1 cellular context compared by ENCODE assay signal in the genomic region with DNA sequence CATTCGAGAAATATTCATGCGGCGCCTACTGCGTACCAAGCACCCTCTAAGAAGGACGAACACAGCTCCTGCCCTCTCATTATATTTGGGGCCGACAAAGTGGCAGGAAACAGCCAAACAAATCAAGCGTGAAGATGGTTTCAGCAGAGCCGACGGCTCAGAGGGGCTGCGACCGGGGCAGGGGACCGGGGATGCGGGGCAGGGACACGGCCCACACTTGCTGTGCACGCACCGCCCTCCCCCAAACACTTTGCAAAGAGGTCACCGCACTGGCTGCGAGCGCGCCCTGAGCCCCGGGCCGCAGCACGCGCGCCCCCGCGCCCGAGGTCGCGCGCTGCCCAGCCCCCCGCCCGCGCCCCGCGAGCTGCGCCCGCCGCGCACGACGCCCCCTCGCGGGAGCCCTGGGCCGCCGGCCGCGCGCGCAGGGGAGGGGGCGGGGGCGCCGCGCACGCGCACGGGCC.
TF ChIP-seq lines count a peak whose summit lies in the region.

No MANE protein-coding gene starts in this region.

TF ChIP-seq in K562, 482 proteins besides CTCF, POLR2A, EP300 and RAD21 (continues in another document):
- TF ChIP-seq E2F6 (IDR thresholded peaks at IDR 0.05; ENCODE audit: borderline replicate concordance in 1 of 2, extremely low read depth in 1 of 2, insufficient read depth in 1 of 2, insufficient read length in 1 of 2, low read depth in 1 of 2, low read length in 1 of 2, poor library complexity in 1 of 2, severe bottlenecking in 1 of 2) = no peak
- TF ChIP-seq, protein P1, sequence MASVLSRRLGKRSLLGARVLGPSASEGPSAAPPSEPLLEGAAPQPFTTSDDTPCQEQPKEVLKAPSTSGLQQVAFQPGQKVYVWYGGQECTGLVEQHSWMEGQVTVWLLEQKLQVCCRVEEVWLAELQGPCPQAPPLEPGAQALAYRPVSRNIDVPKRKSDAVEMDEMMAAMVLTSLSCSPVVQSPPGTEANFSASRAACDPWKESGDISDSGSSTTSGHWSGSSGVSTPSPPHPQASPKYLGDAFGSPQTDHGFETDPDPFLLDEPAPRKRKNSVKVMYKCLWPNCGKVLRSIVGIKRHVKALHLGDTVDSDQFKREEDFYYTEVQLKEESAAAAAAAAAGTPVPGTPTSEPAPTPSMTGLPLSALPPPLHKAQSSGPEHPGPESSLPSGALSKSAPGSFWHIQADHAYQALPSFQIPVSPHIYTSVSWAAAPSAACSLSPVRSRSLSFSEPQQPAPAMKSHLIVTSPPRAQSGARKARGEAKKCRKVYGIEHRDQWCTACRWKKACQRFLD (CRISPR knock-in tag; IDR thresholded peaks at IDR 0.05) = peak; percentile 59; the same call in 1 of the 2 replicates
- peak; percentile 7; the same call in 1 of the 2 replicates for TF ChIP-seq CXXC5 (CRISPR knock-in tag; IDR thresholded peaks at IDR 0.05)
- TF ChIP-seq PHB (CRISPR knock-in tag; IDR thresholded peaks at IDR 0.05) = no peak
- TF ChIP-seq IRF9 (tag; IDR thresholded peaks at IDR 0.05) = no peak
- no peak for TF ChIP-seq ZBTB7A (IDR thresholded peaks at IDR 0.05; ENCODE audit: borderline replicate concordance, control insufficient read depth, low read depth, low read length)
- TF ChIP-seq BDP1 (IDR thresholded peaks at IDR 0.05; ENCODE audit: insufficient read depth, insufficient read length) = no peak
- no peak for TF ChIP-seq CAMTA2 (CRISPR knock-in tag; conservative IDR thresholded peaks at IDR 0.05)
- no peak for TF ChIP-seq STAT5A (IDR thresholded peaks at IDR 0.05; ENCODE audit: borderline replicate concordance, low read length)
- TF ChIP-seq DNMT1 (IDR thresholded peaks at IDR 0.05) = no peak
- no peak for TF ChIP-seq ZKSCAN3 (CRISPR knock-in tag; IDR thresholded peaks at IDR 0.05)
- TF ChIP-seq ATF7 (IDR thresholded peaks at IDR 0.05) = 0 out of 2 replicates have a peak, but pooled peaks have one; percentile 6
- TF ChIP-seq, protein P2, sequence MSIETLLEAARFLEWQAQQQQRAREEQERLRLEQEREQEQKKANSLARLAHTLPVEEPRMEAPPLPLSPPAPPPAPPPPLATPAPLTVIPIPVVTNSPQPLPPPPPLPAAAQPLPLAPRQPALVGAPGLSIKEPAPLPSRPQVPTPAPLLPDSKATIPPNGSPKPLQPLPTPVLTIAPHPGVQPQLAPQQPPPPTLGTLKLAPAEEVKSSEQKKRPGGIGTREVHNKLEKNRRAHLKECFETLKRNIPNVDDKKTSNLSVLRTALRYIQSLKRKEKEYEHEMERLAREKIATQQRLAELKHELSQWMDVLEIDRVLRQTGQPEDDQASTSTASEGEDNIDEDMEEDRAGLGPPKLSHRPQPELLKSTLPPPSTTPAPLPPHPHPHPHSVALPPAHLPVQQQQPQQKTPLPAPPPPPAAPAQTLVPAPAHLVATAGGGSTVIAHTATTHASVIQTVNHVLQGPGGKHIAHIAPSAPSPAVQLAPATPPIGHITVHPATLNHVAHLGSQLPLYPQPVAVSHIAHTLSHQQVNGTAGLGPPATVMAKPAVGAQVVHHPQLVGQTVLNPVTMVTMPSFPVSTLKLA (conservative IDR thresholded peaks at IDR 0.05) = no peak
- TF ChIP-seq ZNF197 (CRISPR knock-in tag; IDR thresholded peaks at IDR 0.05; ENCODE audit: low read depth) = peak; percentile 91
- TF ChIP-seq RBM39 (optimal IDR thresholded peaks at IDR 0.05; ENCODE audit: low read depth, low read length) = no peak
- no peak for TF ChIP-seq CREB5 (CRISPR knock-in tag; IDR thresholded peaks at IDR 0.05)
- TF ChIP-seq PHF21A (IDR thresholded peaks at IDR 0.05; ENCODE audit: borderline replicate concordance, low read depth) = no peak
- no peak for TF ChIP-seq ZC3H11A (IDR thresholded peaks at IDR 0.05; ENCODE audit: low read depth, low read length)
- no peak for TF ChIP-seq CHD4 (IDR thresholded peaks at IDR 0.05; ENCODE audit: insufficient read depth, insufficient replicate concordance, low read depth, low read length, poor library complexity, severe bottlenecking)
- no peak for TF ChIP-seq ZNF253 (CRISPR knock-in tag; conservative IDR thresholded peaks at IDR 0.05)
- TF ChIP-seq HDAC1 (IDR thresholded peaks at IDR 0.05) = no peak
- TF ChIP-seq EZH2 (IDR thresholded peaks at IDR 0.05; ENCODE audit: borderline replicate concordance, low read depth, low read length) = no peak
- TF ChIP-seq, protein P3, sequence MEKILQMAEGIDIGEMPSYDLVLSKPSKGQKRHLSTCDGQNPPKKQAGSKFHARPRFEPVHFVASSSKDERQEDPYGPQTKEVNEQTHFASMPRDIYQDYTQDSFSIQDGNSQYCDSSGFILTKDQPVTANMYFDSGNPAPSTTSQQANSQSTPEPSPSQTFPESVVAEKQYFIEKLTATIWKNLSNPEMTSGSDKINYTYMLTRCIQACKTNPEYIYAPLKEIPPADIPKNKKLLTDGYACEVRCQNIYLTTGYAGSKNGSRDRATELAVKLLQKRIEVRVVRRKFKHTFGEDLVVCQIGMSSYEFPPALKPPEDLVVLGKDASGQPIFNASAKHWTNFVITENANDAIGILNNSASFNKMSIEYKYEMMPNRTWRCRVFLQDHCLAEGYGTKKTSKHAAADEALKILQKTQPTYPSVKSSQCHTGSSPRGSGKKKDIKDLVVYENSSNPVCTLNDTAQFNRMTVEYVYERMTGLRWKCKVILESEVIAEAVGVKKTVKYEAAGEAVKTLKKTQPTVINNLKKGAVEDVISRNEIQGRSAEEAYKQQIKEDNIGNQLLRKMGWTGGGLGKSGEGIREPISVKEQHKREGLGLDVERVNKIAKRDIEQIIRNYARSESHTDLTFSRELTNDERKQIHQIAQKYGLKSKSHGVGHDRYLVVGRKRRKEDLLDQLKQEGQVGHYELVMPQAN (IDR thresholded peaks at IDR 0.05; ENCODE audit: borderline replicate concordance) = no peak
- TF ChIP-seq ZNF589 (CRISPR knock-in tag; IDR thresholded peaks at IDR 0.05; ENCODE audit: low read depth) = peak; percentile 45; the same call in 1 of the 2 replicates
- TF ChIP-seq, protein P4, sequence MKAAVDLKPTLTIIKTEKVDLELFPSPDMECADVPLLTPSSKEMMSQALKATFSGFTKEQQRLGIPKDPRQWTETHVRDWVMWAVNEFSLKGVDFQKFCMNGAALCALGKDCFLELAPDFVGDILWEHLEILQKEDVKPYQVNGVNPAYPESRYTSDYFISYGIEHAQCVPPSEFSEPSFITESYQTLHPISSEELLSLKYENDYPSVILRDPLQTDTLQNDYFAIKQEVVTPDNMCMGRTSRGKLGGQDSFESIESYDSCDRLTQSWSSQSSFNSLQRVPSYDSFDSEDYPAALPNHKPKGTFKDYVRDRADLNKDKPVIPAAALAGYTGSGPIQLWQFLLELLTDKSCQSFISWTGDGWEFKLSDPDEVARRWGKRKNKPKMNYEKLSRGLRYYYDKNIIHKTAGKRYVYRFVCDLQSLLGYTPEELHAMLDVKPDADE (conservative IDR thresholded peaks at IDR 0.05; ENCODE audit: control insufficient read depth, low read depth, low read length) = no peak
- TF ChIP-seq, protein P5, sequence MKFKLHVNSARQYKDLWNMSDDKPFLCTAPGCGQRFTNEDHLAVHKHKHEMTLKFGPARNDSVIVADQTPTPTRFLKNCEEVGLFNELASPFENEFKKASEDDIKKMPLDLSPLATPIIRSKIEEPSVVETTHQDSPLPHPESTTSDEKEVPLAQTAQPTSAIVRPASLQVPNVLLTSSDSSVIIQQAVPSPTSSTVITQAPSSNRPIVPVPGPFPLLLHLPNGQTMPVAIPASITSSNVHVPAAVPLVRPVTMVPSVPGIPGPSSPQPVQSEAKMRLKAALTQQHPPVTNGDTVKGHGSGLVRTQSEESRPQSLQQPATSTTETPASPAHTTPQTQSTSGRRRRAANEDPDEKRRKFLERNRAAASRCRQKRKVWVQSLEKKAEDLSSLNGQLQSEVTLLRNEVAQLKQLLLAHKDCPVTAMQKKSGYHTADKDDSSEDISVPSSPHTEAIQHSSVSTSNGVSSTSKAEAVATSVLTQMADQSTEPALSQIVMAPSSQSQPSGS (CRISPR knock-in tag; IDR thresholded peaks at IDR 0.05) = no peak
- TF ChIP-seq CHD2 (IDR thresholded peaks at IDR 0.05; ENCODE audit: low read depth, low read length) = no peak
- TF ChIP-seq, protein P6, sequence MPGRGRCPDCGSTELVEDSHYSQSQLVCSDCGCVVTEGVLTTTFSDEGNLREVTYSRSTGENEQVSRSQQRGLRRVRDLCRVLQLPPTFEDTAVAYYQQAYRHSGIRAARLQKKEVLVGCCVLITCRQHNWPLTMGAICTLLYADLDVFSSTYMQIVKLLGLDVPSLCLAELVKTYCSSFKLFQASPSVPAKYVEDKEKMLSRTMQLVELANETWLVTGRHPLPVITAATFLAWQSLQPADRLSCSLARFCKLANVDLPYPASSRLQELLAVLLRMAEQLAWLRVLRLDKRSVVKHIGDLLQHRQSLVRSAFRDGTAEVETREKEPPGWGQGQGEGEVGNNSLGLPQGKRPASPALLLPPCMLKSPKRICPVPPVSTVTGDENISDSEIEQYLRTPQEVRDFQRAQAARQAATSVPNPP (IDR thresholded peaks at IDR 0.05; ENCODE audit: borderline replicate concordance, insufficient read depth, insufficient read length) = no peak
- TF ChIP-seq NRF1 (conservative IDR thresholded peaks at IDR 0.05 in 1 of 2, IDR thresholded peaks at IDR 0.05 in 1 of 2) = no peak
- TF ChIP-seq CCAR2 (IDR thresholded peaks at IDR 0.05; ENCODE audit: low read depth, low read length) = no peak
- TF ChIP-seq, protein P7, sequence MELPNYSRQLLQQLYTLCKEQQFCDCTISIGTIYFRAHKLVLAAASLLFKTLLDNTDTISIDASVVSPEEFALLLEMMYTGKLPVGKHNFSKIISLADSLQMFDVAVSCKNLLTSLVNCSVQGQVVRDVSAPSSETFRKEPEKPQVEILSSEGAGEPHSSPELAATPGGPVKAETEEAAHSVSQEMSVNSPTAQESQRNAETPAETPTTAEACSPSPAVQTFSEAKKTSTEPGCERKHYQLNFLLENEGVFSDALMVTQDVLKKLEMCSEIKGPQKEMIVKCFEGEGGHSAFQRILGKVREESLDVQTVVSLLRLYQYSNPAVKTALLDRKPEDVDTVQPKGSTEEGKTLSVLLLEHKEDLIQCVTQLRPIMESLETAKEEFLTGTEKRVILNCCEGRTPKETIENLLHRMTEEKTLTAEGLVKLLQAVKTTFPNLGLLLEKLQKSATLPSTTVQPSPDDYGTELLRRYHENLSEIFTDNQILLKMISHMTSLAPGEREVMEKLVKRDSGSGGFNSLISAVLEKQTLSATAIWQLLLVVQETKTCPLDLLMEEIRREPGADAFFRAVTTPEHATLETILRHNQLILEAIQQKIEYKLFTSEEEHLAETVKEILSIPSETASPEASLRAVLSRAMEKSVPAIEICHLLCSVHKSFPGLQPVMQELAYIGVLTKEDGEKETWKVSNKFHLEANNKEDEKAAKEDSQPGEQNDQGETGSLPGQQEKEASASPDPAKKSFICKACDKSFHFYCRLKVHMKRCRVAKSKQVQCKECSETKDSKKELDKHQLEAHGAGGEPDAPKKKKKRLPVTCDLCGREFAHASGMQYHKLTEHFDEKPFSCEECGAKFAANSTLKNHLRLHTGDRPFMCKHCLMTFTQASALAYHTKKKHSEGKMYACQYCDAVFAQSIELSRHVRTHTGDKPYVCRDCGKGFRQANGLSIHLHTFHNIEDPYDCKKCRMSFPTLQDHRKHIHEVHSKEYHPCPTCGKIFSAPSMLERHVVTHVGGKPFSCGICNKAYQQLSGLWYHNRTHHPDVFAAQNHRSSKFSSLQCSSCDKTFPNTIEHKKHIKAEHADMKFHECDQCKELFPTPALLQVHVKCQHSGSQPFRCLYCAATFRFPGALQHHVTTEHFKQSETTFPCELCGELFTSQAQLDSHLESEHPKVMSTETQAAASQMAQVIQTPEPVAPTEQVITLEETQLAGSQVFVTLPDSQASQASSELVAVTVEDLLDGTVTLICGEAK (IDR thresholded peaks at IDR 0.05) = peak; percentile 37; the same call in 1 of the 2 replicates
- TF ChIP-seq, protein P7 (CRISPR knock-in tag; IDR thresholded peaks at IDR 0.05) = no peak
- no peak for TF ChIP-seq CBX3 (IDR thresholded peaks at IDR 0.05; ENCODE audit: borderline replicate concordance in 1 of 2, low read length in 2 of 2)
